In the genomic region with DNA sequence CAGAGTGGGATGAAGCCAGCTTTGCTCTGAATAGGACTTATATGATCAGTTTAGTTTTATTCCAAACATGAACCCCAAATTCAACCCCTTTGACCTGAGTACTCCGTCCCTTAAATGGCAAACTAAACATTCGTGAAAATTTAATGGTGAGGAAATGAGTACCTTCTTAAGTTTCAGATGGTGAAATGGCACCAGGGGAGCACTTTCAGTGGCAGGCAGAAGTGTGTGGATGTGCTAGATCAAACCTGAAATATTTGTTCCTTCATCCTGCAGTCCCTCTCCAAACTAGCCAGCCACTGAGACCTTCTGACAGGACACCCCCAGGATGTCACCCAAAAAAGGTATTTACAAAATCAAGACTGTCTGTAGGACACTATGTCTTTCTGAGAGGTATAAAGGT, we compare ENCODE assay signal across 29 cellular contexts.
"Had no signal": no experiment of that assay in that cellular context is flagged by ENCODE, and none has a peak within 500 bp of the region (broad histone marks: within the 10 kb centered on the region; RNA-seq: fewer than 3 reads in every experiment).

No MANE protein-coding gene starts in this region.

- H3K36me3 ChIP-seq: SJCRH30 had no signal

- H3K9me3 Mint-ChIP-seq: activated CD4-positive, alpha-beta memory T cell treated with anti-CD3 and anti-CD28 coated beads, Interleukin-2, amount 10 ng/mL, durations not matched to agents 7 days and 5 days; activated naive CD4-positive, alpha-beta T cell treated with anti-CD3 and anti-CD28 coated beads, Interleukin-2, amount 10 ng/mL, durations not matched to agents 7 days and 5 days; activated naive CD8-positive, alpha-beta T cell treated with anti-CD3 and anti-CD28 coated beads for 36 hours; activated T-helper 2 cell treated with anti-CD3 and anti-CD28 coated beads, Interferon-gamma antibody, Interleukin-2, Interleukin-4, amounts not matched to agents 10 μg/mL and 5 μg/mL and 100 μg/mL, durations not matched to agents 14 hours and 24 hours and 36 hours had no signal

- H3K4me3 Mint-ChIP-seq: activated CD4-positive, alpha-beta memory T cell treated with anti-CD3 and anti-CD28 coated beads, Interleukin-2, amount 10 ng/mL, durations not matched to agents 7 days and 5 days; activated naive CD4-positive, alpha-beta T cell treated with anti-CD3 and anti-CD28 coated beads, Interleukin-2, amount 10 ng/mL, durations not matched to agents 7 days and 5 days; activated naive CD8-positive, alpha-beta T cell treated with anti-CD3 and anti-CD28 coated beads for 36 hours had no signal

- ATAC-seq: K562, Panc1 had no signal

- H3K9me2 ChIP-seq: SK-N-SH had no signal

- H3K9me3 ChIP-seq: SJCRH30, SK-N-SH had no signal

- H3K36me3 Mint-ChIP-seq: activated naive CD4-positive, alpha-beta T cell treated with anti-CD3 and anti-CD28 coated beads, Interleukin-2, amount 10 ng/mL, durations not matched to agents 7 days and 5 days; activated naive CD8-positive, alpha-beta T cell treated with anti-CD3 and anti-CD28 coated beads for 36 hours had no signal

- H3K4me3 ChIP-seq: K562, SJCRH30 had no signal

- H3K27me3 ChIP-seq: SJCRH30 had no signal

- H3K4me2 ChIP-seq: SK-N-SH had no signal

- H3K4me1 ChIP-seq: SJCRH30 had no signal

- DNase-seq: activated CD4-positive, alpha-beta memory T cell treated with anti-CD3 and anti-CD28 coated beads, Interleukin-2, amount 10 ng/mL, durations not matched to agents 7 days and 5 days; activated CD4-positive, alpha-beta T cell treated with anti-CD3 and anti-CD28 coated beads, Interleukin-2, amount 50 U/mL, for 1 hour; activated CD4-positive, CD25-positive, alpha-beta regulatory T cell; activated gamma-delta T cell treated with Interleukin-2 at 50 U/mL for 16 hours; activated naive CD4-positive, alpha-beta T cell treated with anti-CD3 and anti-CD28 coated beads, Interleukin-2, amount 10 ng/mL, durations not matched to agents 7 days and 5 days; activated naive CD8-positive, alpha-beta T cell treated with anti-CD3 and anti-CD28 coated beads for 36 hours; activated T-cell treated with anti-CD3 and anti-CD28 coated beads for 4 hours; activated T-cell treated with anti-CD3 and anti-CD28 coated beads, Interleukin-2, amount 50 U/mL, for 48 hours; anterior cingulate cortex; cerebellar nuclear complex; Karpas-422; NCI-H1048; NCI-H146; NCI-H187 treated with DMSO at 0.1 percent for 48 hours; NCI-H2081 treated with DMSO at 0.1 percent for 48 hours; NCI-H2171 treated with DMSO at 0.1 percent for 48 hours; NCI-H345; NCI-H524; NCI-H748 treated with DMSO at 0.1 percent for 48 hours; OCI-M1; Right ventricle myocardium superior; SJCRH30; SK-N-SH; T-helper 1 cell had no signal

- H3K27me3 Mint-ChIP-seq: activated naive CD4-positive, alpha-beta T cell treated with anti-CD3 and anti-CD28 coated beads, Interleukin-2, amount 10 ng/mL, durations not matched to agents 7 days and 5 days had no signal

- H3K27ac ChIP-seq: RWPE1, SJCRH30, VCaP had no signal

- H3K9ac ChIP-seq: SK-N-SH had no signal

- H3K27ac Mint-ChIP-seq: activated CD4-positive, alpha-beta memory T cell treated with anti-CD3 and anti-CD28 coated beads, Interleukin-2, amount 10 ng/mL, durations not matched to agents 7 days and 5 days; activated naive CD4-positive, alpha-beta T cell treated with anti-CD3 and anti-CD28 coated beads, Interleukin-2, amount 10 ng/mL, durations not matched to agents 7 days and 5 days; activated naive CD8-positive, alpha-beta T cell treated with anti-CD3 and anti-CD28 coated beads for 36 hours; activated T-helper 2 cell treated with anti-CD3 and anti-CD28 coated beads, Interferon-gamma antibody, Interleukin-2, Interleukin-4, amounts not matched to agents 10 μg/mL and 5 μg/mL and 100 μg/mL, durations not matched to agents 14 hours and 24 hours and 36 hours had no signal

- H3K4me1 Mint-ChIP-seq: activated CD4-positive, alpha-beta memory T cell treated with anti-CD3 and anti-CD28 coated beads, Interleukin-2, amount 10 ng/mL, durations not matched to agents 7 days and 5 days; activated naive CD4-positive, alpha-beta T cell treated with anti-CD3 and anti-CD28 coated beads, Interleukin-2, amount 10 ng/mL, durations not matched to agents 7 days and 5 days; activated naive CD8-positive, alpha-beta T cell treated with anti-CD3 and anti-CD28 coated beads for 36 hours had no signal
